10 cellular contexts compared by ENCODE assay signal in the genomic region with DNA sequence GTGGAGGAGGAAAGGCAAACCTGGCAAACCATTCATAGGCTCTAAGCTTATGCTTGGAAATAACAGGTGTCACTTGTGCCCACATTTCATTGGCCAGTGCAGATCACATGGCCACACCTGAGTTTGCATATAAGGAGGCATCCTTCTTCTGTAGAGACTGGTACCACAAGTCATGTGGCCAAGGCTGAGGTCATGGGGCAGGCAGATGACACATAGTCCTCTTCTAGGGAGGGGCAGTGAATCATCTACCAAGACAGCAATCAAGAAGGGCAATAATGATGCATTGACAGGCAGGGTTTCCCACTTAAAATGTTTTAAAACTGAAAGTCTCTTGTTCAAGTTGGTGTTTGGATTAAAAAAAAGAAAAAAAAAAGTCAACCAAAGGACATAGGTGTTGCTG.
DNase-seq lines count a peak whose midpoint lies in the region; ATAC-seq and TF ChIP-seq lines count a peak whose summit lies in the region.
"Had no signal": no experiment of that assay in that cellular context is flagged by ENCODE, and none has a peak within 500 bp of the region (broad histone marks: within the 10 kb centered on the region; RNA-seq: fewer than 3 reads in every experiment).

No MANE protein-coding gene starts in this region.

- peak overlapping the region; percentile 80 for H3K27ac Mint-ChIP-seq in activated T-cell treated with anti-CD3 and anti-CD28 coated beads, Interleukin-2, amount 50 U/mL, for 72 hours
- H3K27ac Mint-ChIP-seq: naive B cell had no signal

- H3K4me3 Mint-ChIP-seq in activated T-cell treated with anti-CD3 and anti-CD28 coated beads, Interleukin-2, amount 50 U/mL, for 72 hours = peak overlapping the region; percentile 43 to 72
- H3K4me3 Mint-ChIP-seq: naive B cell had no signal

- no peaks in the 10 kb centered on the region for H3K27me3 Mint-ChIP-seq in activated T-cell treated with anti-CD3 and anti-CD28 coated beads, Interleukin-2, amount 50 U/mL, for 72 hours (ENCODE audit: low read depth)
- H3K27me3 Mint-ChIP-seq: naive B cell had no signal

- intact Hi-C loops in colonic mucosa (cut with DNase I) = no loop called here

- TF ChIP-seq CTCF in colonic mucosa (IDR thresholded peaks at IDR 0.05) = no peak

- no peak for TF ChIP-seq EP300 in Ishikawa (IDR thresholded peaks at IDR 0.05; ENCODE audit: borderline replicate concordance)

- H3K4me1 Mint-ChIP-seq in activated T-cell treated with anti-CD3 and anti-CD28 coated beads, Interleukin-2, amount 50 U/mL, for 72 hours (ENCODE audit: low read depth) = peaks cover 28% of the 10 kb centered on the region

- H3K9ac ChIP-seq in colonic mucosa (ENCODE audit: low read depth in 2 of 2, low read length in 2 of 2) = no peak overlapping the region

- H3K36me3 Mint-ChIP-seq in activated T-cell treated with anti-CD3 and anti-CD28 coated beads, Interleukin-2, amount 50 U/mL, for 72 hours (ENCODE audit: insufficient read depth in 2 of 2) = peaks cover 4% of the 10 kb centered on the region in 2 donors

- no peaks in the 10 kb centered on the region for H3K36me3 ChIP-seq in colonic mucosa

- no peak overlapping the region for H3K27ac ChIP-seq in colonic mucosa

- no peaks in the 10 kb centered on the region for H3K9me3 ChIP-seq in colonic mucosa

- DNase-seq in EL (peak; percentile 48), renal cortical epithelial cell (ENCODE audit: low read depth) (peak; percentile 52), DMS153 (lab: John Stamatoyannopoulos, UW) (no peak), DMS79 treated with DMSO at 0.1 percent for 48 hours (lab: John Stamatoyannopoulos, UW) (no peak), colonic mucosa (no peak)
- DNase-seq in activated T-cell treated with anti-CD3 and anti-CD28 coated beads, Interleukin-2, amount 50 U/mL, for 72 hours = peak; percentile 57 to 70
- DNase-seq: naive B cell, NCI-H187 treated with DMSO at 0.1 percent for 48 hours, small intestine had no signal

- no peaks in the 10 kb centered on the region for H3K27me3 ChIP-seq in colonic mucosa

- no peak overlapping the region for H3K4me3 ChIP-seq in colonic mucosa

- H3K9me3 Mint-ChIP-seq in activated T-cell treated with anti-CD3 and anti-CD28 coated beads, Interleukin-2, amount 50 U/mL, for 72 hours = peaks cover 0 to 3% of the 10 kb centered on the region in 2 donors

- ATAC-seq in activated T-cell treated with anti-CD3 and anti-CD28 coated beads, Interleukin-2, amount 50 U/mL, for 72 hours (replicated peaks in 1 of 2) = peak; percentile 98

- no peaks in the 10 kb centered on the region for H3K4me1 ChIP-seq in colonic mucosa

- TF ChIP-seq RAD21 in Ishikawa (IDR thresholded peaks at IDR 0.05; ENCODE audit: low read depth) = no peak

TF ChIP-seq in Ishikawa, 13 proteins besides CTCF, POLR2A, EP300 and RAD21:
- TF ChIP-seq, protein P1, sequence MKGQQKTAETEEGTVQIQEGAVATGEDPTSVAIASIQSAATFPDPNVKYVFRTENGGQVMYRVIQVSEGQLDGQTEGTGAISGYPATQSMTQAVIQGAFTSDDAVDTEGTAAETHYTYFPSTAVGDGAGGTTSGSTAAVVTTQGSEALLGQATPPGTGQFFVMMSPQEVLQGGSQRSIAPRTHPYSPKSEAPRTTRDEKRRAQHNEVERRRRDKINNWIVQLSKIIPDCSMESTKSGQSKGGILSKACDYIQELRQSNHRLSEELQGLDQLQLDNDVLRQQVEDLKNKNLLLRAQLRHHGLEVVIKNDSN (IDR thresholded peaks at IDR 0.05) = peak; percentile 58; the same call in 1 of the 2 replicates
- no peak for TF ChIP-seq CEBPB (IDR thresholded peaks at IDR 0.05)
- no peak for TF ChIP-seq YY1 (IDR thresholded peaks at IDR 0.05; ENCODE audit: low read depth)
- TF ChIP-seq TEAD4 (IDR thresholded peaks at IDR 0.05) = no peak
- TF ChIP-seq EGR1 (IDR thresholded peaks at IDR 0.05) = no peak

Comparison
In these comparisons a context has a peak if more than half of its experiments do, and no peak if none do; other contexts are left out.
1. DNase-seq: peak in EL (single experiment), activated T-cell treated with anti-CD3 and anti-CD28 coated beads, Interleukin-2, amount 50 U/mL, for 72 hours (2 of 2) and renal cortical epithelial cell (single experiment); none in DMS153 (single experiment), DMS79 treated with DMSO at 0.1 percent for 48 hours (single experiment) and colonic mucosa (single experiment).